Comparison of ENCODE assay signal across 17 cellular contexts in genomic region chr17:79338589-79338988, GRCh38.
DNase-seq lines count a peak whose midpoint lies in the region; ATAC-seq and TF ChIP-seq lines count a peak whose summit lies in the region.
"Had no signal": no experiment of that assay in that cellular context is flagged by ENCODE, and none has a peak within 500 bp of the region (broad histone marks: within the 10 kb centered on the region; RNA-seq: fewer than 3 reads in every experiment).

No MANE protein-coding gene starts in this region.

- H3K27ac Mint-ChIP-seq in T-helper 2 cell treated with Interferon-gamma antibody and Interleukin-4, amounts not matched to agents 5 μg/mL and 100 μg/mL, for 36 hours, result no peak overlapping the region
- no peak overlapping the region for H3K27ac Mint-ChIP-seq in activated CD4-positive, alpha-beta memory T cell treated with anti-CD3 and anti-CD28 coated beads, Interleukin-2, amount 10 ng/mL, durations not matched to agents 7 days and 5 days
- H3K27ac Mint-ChIP-seq: dendritic cell treated with granulocyte-macrophage colony-stimulating factor and Interleukin-4, amounts not matched to agents 40 ng/mL and 50 ng/mL, for 4 days; stimulated activated naive CD8-positive, alpha-beta T cell treated with anti-CD3 and anti-CD28 coated beads, Interleukin-15, Interleukin-2, amounts not matched to agents 100 ng/mL and 50 ng/mL, for 24 hours had no signal

- H3K27ac ChIP-seq in foreskin keratinocyte, result no peak overlapping the region
- H3K27ac ChIP-seq: KMS-11 had no signal

- no peaks in the 10 kb centered on the region for H3K4me1 ChIP-seq in foreskin keratinocyte

- no peaks in the 10 kb centered on the region for H3K4me1 Mint-ChIP-seq in T-helper 2 cell treated with Interferon-gamma antibody and Interleukin-4, amounts not matched to agents 5 μg/mL and 100 μg/mL, for 36 hours (ENCODE audit: low read depth)
- H3K4me1 Mint-ChIP-seq in activated CD4-positive, alpha-beta memory T cell treated with anti-CD3 and anti-CD28 coated beads, Interleukin-2, amount 10 ng/mL, durations not matched to agents 7 days and 5 days, result no peaks in the 10 kb centered on the region

- H3K36me3 Mint-ChIP-seq in T-helper 2 cell treated with Interferon-gamma antibody and Interleukin-4, amounts not matched to agents 5 μg/mL and 100 μg/mL, for 36 hours (ENCODE audit: low read depth), result no peaks in the 10 kb centered on the region
- no peaks in the 10 kb centered on the region for H3K36me3 Mint-ChIP-seq in activated CD4-positive, alpha-beta memory T cell treated with anti-CD3 and anti-CD28 coated beads, Interleukin-2, amount 10 ng/mL, durations not matched to agents 7 days and 5 days (ENCODE audit: low read depth)

- CTCF ChIA-PET in activated CD4-positive, alpha-beta memory T cell treated with anti-CD3 and anti-CD28 coated beads, Interleukin-2, amount 10 ng/mL, durations not matched to agents 7 days and 5 days (lab: Charles Lee), result no interaction called here

- H3K9me3 Mint-ChIP-seq in T-helper 2 cell treated with Interferon-gamma antibody and Interleukin-4, amounts not matched to agents 5 μg/mL and 100 μg/mL, for 36 hours, result no peaks in the 10 kb centered on the region
- no peaks in the 10 kb centered on the region for H3K9me3 Mint-ChIP-seq in activated CD4-positive, alpha-beta memory T cell treated with anti-CD3 and anti-CD28 coated beads, Interleukin-2, amount 10 ng/mL, durations not matched to agents 7 days and 5 days
- H3K9me3 Mint-ChIP-seq: dendritic cell treated with granulocyte-macrophage colony-stimulating factor and Interleukin-4, amounts not matched to agents 40 ng/mL and 50 ng/mL, for 4 days; stimulated activated naive CD8-positive, alpha-beta T cell treated with anti-CD3 and anti-CD28 coated beads, Interleukin-15, Interleukin-2, amounts not matched to agents 100 ng/mL and 50 ng/mL, for 24 hours had no signal

- peaks cover 2% of the 10 kb centered on the region for H3K27me3 ChIP-seq in foreskin keratinocyte

- peak; percentile 33 for DNase-seq in A172 (ENCODE audit: low spot score)
- peak; percentile 25 for DNase-seq in GM04503 (ENCODE audit: low read depth)
- DNase-seq in SW480 (ENCODE audit: low spot score), result peak; percentile 8
- DNase-seq in foreskin keratinocyte, result peak; percentile 47 to 69
- DNase-seq in NCI-H226, result no peak
- no peak for DNase-seq in T-helper 2 cell treated with Interferon-gamma antibody and Interleukin-4, amounts not matched to agents 5 μg/mL and 100 μg/mL, for 36 hours (ENCODE audit: low spot score)
- no peak for DNase-seq in activated CD4-positive, alpha-beta memory T cell treated with anti-CD3 and anti-CD28 coated beads, Interleukin-2, amount 10 ng/mL, durations not matched to agents 7 days and 5 days
- DNase-seq: activated CD4-positive, alpha-beta T cell treated with anti-CD3 and anti-CD28 coated beads, Interleukin-2, amount 50 U/mL, for 1 hour; activated T-cell treated with anti-CD3 and anti-CD28 coated beads, Interleukin-2, amount 50 U/mL, for 48 hours; Calu3; NCI-H146; NCI-H526; small intestine had no signal

- H3K4me3 Mint-ChIP-seq in T-helper 2 cell treated with Interferon-gamma antibody and Interleukin-4, amounts not matched to agents 5 μg/mL and 100 μg/mL, for 36 hours, result no peak overlapping the region
- H3K4me3 Mint-ChIP-seq in activated CD4-positive, alpha-beta memory T cell treated with anti-CD3 and anti-CD28 coated beads, Interleukin-2, amount 10 ng/mL, durations not matched to agents 7 days and 5 days, result no peak overlapping the region
- H3K4me3 Mint-ChIP-seq: dendritic cell treated with granulocyte-macrophage colony-stimulating factor and Interleukin-4, amounts not matched to agents 40 ng/mL and 50 ng/mL, for 4 days; stimulated activated naive CD8-positive, alpha-beta T cell treated with anti-CD3 and anti-CD28 coated beads, Interleukin-15, Interleukin-2, amounts not matched to agents 100 ng/mL and 50 ng/mL, for 24 hours had no signal

- POLR2A ChIA-PET in activated CD4-positive, alpha-beta memory T cell treated with anti-CD3 and anti-CD28 coated beads, Interleukin-2, amount 10 ng/mL, durations not matched to agents 7 days and 5 days (lab: Charles Lee), result no interaction called here

- H3K27me3 Mint-ChIP-seq in T-helper 2 cell treated with Interferon-gamma antibody and Interleukin-4, amounts not matched to agents 5 μg/mL and 100 μg/mL, for 36 hours (ENCODE audit: low read depth), result no peaks in the 10 kb centered on the region
- peaks cover 11% of the 10 kb centered on the region for H3K27me3 Mint-ChIP-seq in activated CD4-positive, alpha-beta memory T cell treated with anti-CD3 and anti-CD28 coated beads, Interleukin-2, amount 10 ng/mL, durations not matched to agents 7 days and 5 days

- ATAC-seq in foreskin keratinocyte (peak; percentile 65), HG03342 (IDR thresholded peaks at IDR 0.05; ENCODE audit: unreplicated experiment) (no peak)

- no peak for TF ChIP-seq CTCF in foreskin keratinocyte (conservative IDR thresholded peaks at IDR 0.05)

Comparison
In these comparisons a context has a peak if more than half of its experiments do, and no peak if none do; other contexts are left out.
1. DNase-seq: peak in A172 (single experiment), GM04503 (single experiment), SW480 (single experiment) and foreskin keratinocyte (2 of 2); none in NCI-H226 (single experiment), T-helper 2 cell treated with Interferon-gamma antibody and Interleukin-4, amounts not matched to agents 5 μg/mL and 100 μg/mL, for 36 hours (single experiment) and activated CD4-positive, alpha-beta memory T cell treated with anti-CD3 and anti-CD28 coated beads, Interleukin-2, amount 10 ng/mL, durations not matched to agents 7 days and 5 days (single experiment).